In genomic region chr15:44722011-44722410, GRCh38 we compare ENCODE assay signal across 14 cellular contexts. TPM values are rescaled to one million over a fixed set of nuclear protein-coding genes. Genes with fewer than 3 reads are reported as not detected.
DNase-seq lines count a peak whose midpoint lies in the region; ATAC-seq and TF ChIP-seq lines count a peak whose summit lies in the region.
"Had no signal": no experiment of that assay in that cellular context is flagged by ENCODE, and none has a peak within 500 bp of the region (broad histone marks: within the 10 kb centered on the region; RNA-seq: fewer than 3 reads in every experiment).

No MANE protein-coding gene starts in this region.

- intact Hi-C loops in Panc1 (cut with micrococcal nuclease; ENCODE audit: unreplicated experiment) (no loop called here), heart right ventricle (cut with DNase I) (no loop called here)

- no peaks in the 10 kb centered on the region for H3K27me3 ChIP-seq in Panc1 (ENCODE audit: control insufficient read depth, insufficient read depth, low read length)
- H3K27me3 ChIP-seq in heart right ventricle, result no peaks in the 10 kb centered on the region

- in situ Hi-C loops in Panc1 (cut with HindIII; ENCODE audit: low pct_unique_long_range_greater_than_20kb, low sequenced_read_pairs), result no loop called here

- ATAC-seq in stimulated activated naive CD8-positive, alpha-beta T cell treated with anti-CD3 and anti-CD28 coated beads, Interleukin-15, Interleukin-2, amounts not matched to agents 100 U/mL and 50 U/mL, for 24 hours, result no peak
- ATAC-seq in Panc1, result no peak
- ATAC-seq in central memory CD8-positive, alpha-beta T cell (replicated peaks; ENCODE audit: extremely low read depth, poor library complexity, severe bottlenecking), result no peak
- ATAC-seq in heart right ventricle, result no peak
- ATAC-seq: left colon had no signal

- DNase-seq in stimulated activated naive CD8-positive, alpha-beta T cell treated with anti-CD3 and anti-CD28 coated beads, Interleukin-15, Interleukin-2, amounts not matched to agents 100 U/mL and 50 U/mL, for 24 hours, result no peak
- DNase-seq in Panc1 (ENCODE audit: low read depth, low spot score), result no peak
- no peak for DNase-seq in central memory CD8-positive, alpha-beta T cell (ENCODE audit: low spot score in 2 of 2)
- no peak for DNase-seq in heart right ventricle
- DNase-seq in putamen (ENCODE audit: low spot score), result no peak
- DNase-seq in NCI-H2227 (lab: John Stamatoyannopoulos, UW; ENCODE audit: unreplicated experiment), result no peak
- no peak for DNase-seq in NCI-H1694 treated with DMSO at 0.1 percent for 48 hours (lab: John Stamatoyannopoulos, UW)
- DNase-seq: amniotic stem cell, DMS 273 treated with DMSO at 0.1 percent for 48 hours, left colon, NCI-H1436 treated with DMSO at 0.1 percent for 48 hours, NCI-H446, posterior cingulate gyrus had no signal

- H3K9me3 ChIP-seq in Panc1 (ENCODE audit: control insufficient read depth, insufficient read depth, low read depth, low read length), result no peaks in the 10 kb centered on the region
- H3K9me3 ChIP-seq in heart right ventricle, result no peaks in the 10 kb centered on the region

- H3K4me1 ChIP-seq in Panc1 (ENCODE audit: control insufficient read depth, insufficient read depth, low read length) (peaks cover 35% of the 10 kb centered on the region), heart right ventricle (peaks cover 0 to 89% (median 27%) of the 10 kb centered on the region in 9 donors)

- BruUV-seq in Panc1 (replicated peaks; lab: Mats Ljungman, UMichigan), result no TSS peak

- no peaks in the 10 kb centered on the region for H3K27me3 Mint-ChIP-seq in stimulated activated naive CD8-positive, alpha-beta T cell treated with anti-CD3 and anti-CD28 coated beads, Interleukin-15, Interleukin-2, amounts not matched to agents 100 ng/mL and 50 ng/mL, for 24 hours
- H3K27me3 Mint-ChIP-seq in central memory CD8-positive, alpha-beta T cell, result no peaks in the 10 kb centered on the region

- H3K9me3 Mint-ChIP-seq in stimulated activated naive CD8-positive, alpha-beta T cell treated with anti-CD3 and anti-CD28 coated beads, Interleukin-15, Interleukin-2, amounts not matched to agents 100 ng/mL and 50 ng/mL, for 24 hours, result no peaks in the 10 kb centered on the region
- no peaks in the 10 kb centered on the region for H3K9me3 Mint-ChIP-seq in central memory CD8-positive, alpha-beta T cell

- H3K36me3 ChIP-seq in Panc1 (ENCODE audit: control insufficient read depth, insufficient read depth, low read length) (peaks cover 10% of the 10 kb centered on the region), heart right ventricle (peaks cover 0 to 31% (median 20%) of the 10 kb centered on the region in 9 donors)

- 90 to 93% methylated on average over 2 of the region's 2 CpGs for WGBS in heart right ventricle, 2 donors

- CTCF ChIA-PET in Panc1 (lab: Charles Lee), result interaction anchor here (0.8 to 0.9 kb wide), 2 partner anchors 13 to 59 kb away, joined by 3 to 6 read pairs; partner anchors contain the start of gene SPG11

- peak overlapping the region; percentile 100 for H3K27ac Mint-ChIP-seq in stimulated activated naive CD8-positive, alpha-beta T cell treated with anti-CD3 and anti-CD28 coated beads, Interleukin-15, Interleukin-2, amounts not matched to agents 100 ng/mL and 50 ng/mL, for 24 hours
- H3K27ac Mint-ChIP-seq in central memory CD8-positive, alpha-beta T cell (ENCODE audit: low read depth), result peak overlapping the region; percentile 91

- H3K27ac ChIP-seq in Panc1 (ENCODE audit: low read length) (peak overlapping the region; percentile 46), heart right ventricle (peak overlapping the region in 2 of 10 donors; percentile 17 to 98)

- peaks cover 27% of the 10 kb centered on the region for H3K36me3 Mint-ChIP-seq in stimulated activated naive CD8-positive, alpha-beta T cell treated with anti-CD3 and anti-CD28 coated beads, Interleukin-15, Interleukin-2, amounts not matched to agents 100 ng/mL and 50 ng/mL, for 24 hours (ENCODE audit: low read depth)
- H3K36me3 Mint-ChIP-seq in central memory CD8-positive, alpha-beta T cell (ENCODE audit: insufficient read depth), result peaks cover 52% of the 10 kb centered on the region

- peaks cover 92% of the 10 kb centered on the region for H3K4me1 Mint-ChIP-seq in stimulated activated naive CD8-positive, alpha-beta T cell treated with anti-CD3 and anti-CD28 coated beads, Interleukin-15, Interleukin-2, amounts not matched to agents 100 ng/mL and 50 ng/mL, for 24 hours (ENCODE audit: low read depth)
- H3K4me1 Mint-ChIP-seq in central memory CD8-positive, alpha-beta T cell, result peaks cover 87% of the 10 kb centered on the region

- TF ChIP-seq CTCF in Panc1 (IDR thresholded peaks at IDR 0.05), result no peak
- no peak for TF ChIP-seq CTCF in heart right ventricle (IDR thresholded peaks at IDR 0.05)

- POLR2A ChIA-PET in Panc1 (lab: Charles Lee), result no interaction called here

- no peak overlapping the region for H3K4me3 ChIP-seq in Panc1 (ENCODE audit: low read depth in 2 of 2, low read length in 2 of 2)
- no peak overlapping the region for H3K4me3 ChIP-seq in heart right ventricle

- no peak overlapping the region for H3K4me3 Mint-ChIP-seq in stimulated activated naive CD8-positive, alpha-beta T cell treated with anti-CD3 and anti-CD28 coated beads, Interleukin-15, Interleukin-2, amounts not matched to agents 100 ng/mL and 50 ng/mL, for 24 hours
- H3K4me3 Mint-ChIP-seq in central memory CD8-positive, alpha-beta T cell, result peak overlapping the region; percentile 12

RNA-seq across cellular contexts. Expression of gene B2M, which starts 10.7 kb away (rescaled TPM):
- total RNA-seq in Panc1 (2021; ENCODE audit: unreplicated experiment) (914 TPM), heart right ventricle (1,000 to 10,000 TPM in 6 of 10 donors, 100 to 1,000 TPM in 4; 782 to 5,382 (median 1,085) TPM)
- polyA plus RNA-seq in Panc1 (2012; ENCODE audit: insufficient read length), result 836 TPM
- polyA plus RNA-seq in heart right ventricle, result 1,000 to 10,000 TPM in 1 of 2 donors, 100 to 1,000 TPM in 1; 833 to 1,897 TPM

RNA-seq across cellular contexts. Expression of gene PATL2, which starts 10.9 kb away (rescaled TPM):
- total RNA-seq in Panc1 (2021; ENCODE audit: unreplicated experiment) (0.49 TPM), heart right ventricle (1 to 10 TPM in 9 of 10 donors, under 1 TPM in 1; 0.77 to 8.6 (median 3.1) TPM)
- not detected for polyA plus RNA-seq in Panc1 (2012; ENCODE audit: insufficient read length)
- 1 to 10 TPM in 1 of 2 donors, under 1 TPM in 1; 0.33 to 2.1 TPM for polyA plus RNA-seq in heart right ventricle

RNA-seq across cellular contexts. Expression of gene TRIM69, which starts 14.3 kb away (rescaled TPM):
- total RNA-seq in Panc1 (2021; ENCODE audit: unreplicated experiment), result 16.7 TPM
- 14.9 TPM for polyA plus RNA-seq in Panc1 (2012; ENCODE audit: insufficient read length)
- 100 to 1,000 TPM in 1 of 10 donors, 10 to 100 TPM in 9; 58.3 to 146 (median 70.4) TPM for total RNA-seq in heart right ventricle
- polyA plus RNA-seq in heart right ventricle, result 10 to 100 TPM; 25.2 to 35.0 TPM

RNA-seq across cellular contexts. Expression of gene SPG11, which starts 58.5 kb away (rescaled TPM):
- 55.0 TPM for total RNA-seq in Panc1 (2021; ENCODE audit: unreplicated experiment)
- polyA plus RNA-seq in Panc1 (2012; ENCODE audit: insufficient read length), result 42.1 TPM
- total RNA-seq in heart right ventricle, result 10 to 100 TPM; 43.6 to 63.4 (median 52.7) TPM
- 10 to 100 TPM; 17.4 to 43.7 TPM for polyA plus RNA-seq in heart right ventricle
